In the genomic region with DNA sequence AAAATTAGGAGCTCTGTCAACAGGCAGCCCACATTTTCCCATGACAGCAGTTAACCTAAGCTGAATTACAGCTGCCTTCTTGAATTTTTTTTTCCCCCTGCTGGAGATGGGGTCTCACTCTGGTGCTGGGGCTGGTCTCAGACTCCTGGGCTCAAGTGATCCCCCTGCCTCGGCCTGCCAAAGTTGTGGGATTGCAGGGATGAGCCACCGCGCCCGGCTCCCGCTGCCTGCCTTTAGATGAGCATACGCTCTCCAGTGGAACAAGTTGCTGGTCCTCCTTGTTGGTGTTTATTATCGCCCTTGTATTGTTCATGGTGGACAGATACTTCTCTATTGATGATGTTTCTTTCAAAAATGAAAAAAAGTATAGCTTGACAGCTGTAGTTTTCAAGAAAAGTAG, we compare ENCODE assay signal across 17 cellular contexts.
"Had no signal": no experiment of that assay in that cellular context is flagged by ENCODE, and none has a peak within 500 bp of the region (broad histone marks: within the 10 kb centered on the region; RNA-seq: fewer than 3 reads in every experiment).

No MANE protein-coding gene starts in this region.

- H3K4me3 ChIP-seq: ascending aorta, dorsolateral prefrontal cortex, esophagus muscularis mucosa, hepatocyte, left lung, mucosa of descending colon, pancreas, sigmoid colon, thyroid gland had no signal

- H3K27ac Mint-ChIP-seq: activated CD4-positive, alpha-beta T cell treated with anti-CD3 and anti-CD28 coated beads, Interleukin-2, amount 10 ng/mL, durations not matched to agents 24 days and 14 days; activated naive CD8-positive, alpha-beta T cell treated with anti-CD3 and anti-CD28 coated beads, Interleukin-2, amount 50 U/mL, for 24 hours had no signal

- H3K36me3 ChIP-seq: esophagus muscularis mucosa, pancreas, sigmoid colon, thyroid gland had no signal

- DNase-seq: activated CD4-positive, alpha-beta T cell treated with anti-CD3 and anti-CD28 coated beads, Interleukin-2, amount 10 ng/mL, durations not matched to agents 24 days and 14 days; activated CD8-positive, alpha-beta memory T cell treated with anti-CD3 and anti-CD28 coated beads, Interleukin-2, amount 50 U/mL, for 4 hours; activated CD8-positive, alpha-beta T cell treated with anti-CD3 and anti-CD28 coated beads, Interleukin-2, amount 10 ng/mL, durations not matched to agents 7 days and 5 days; activated naive CD4-positive, alpha-beta T cell; activated naive CD8-positive, alpha-beta T cell treated with anti-CD3 and anti-CD28 coated beads, Interleukin-2, amount 50 U/mL, for 24 hours; dorsolateral prefrontal cortex; kidney; left lung; mucosa of descending colon; pancreas; sigmoid colon; stimulated activated CD4-positive, alpha-beta T cell treated with anti-CD3 and anti-CD28 coated beads, Interleukin-1b, Interleukin-23, amount 100 ng/mL, for 48 hours; T-helper 2 cell; thyroid gland had no signal

- H3K27me3 ChIP-seq: ascending aorta, dorsolateral prefrontal cortex, esophagus muscularis mucosa, hepatocyte, left lung, pancreas, sigmoid colon, thyroid gland had no signal

- H3K9me3 ChIP-seq: ascending aorta, esophagus muscularis mucosa, left lung, mucosa of descending colon, pancreas, sigmoid colon, thyroid gland had no signal

- ATAC-seq: activated CD8-positive, alpha-beta T cell treated with anti-CD3 and anti-CD28 coated beads, Interleukin-2, amount 10 ng/mL, durations not matched to agents 7 days and 5 days; activated naive CD8-positive, alpha-beta T cell treated with anti-CD3 and anti-CD28 coated beads, Interleukin-2, amount 50 U/mL, for 24 hours; left lung; pancreas had no signal

- H3K4me3 Mint-ChIP-seq: activated CD4-positive, alpha-beta T cell treated with anti-CD3 and anti-CD28 coated beads, Interleukin-2, amount 10 ng/mL, durations not matched to agents 24 days and 14 days; activated CD8-positive, alpha-beta T cell treated with anti-CD3 and anti-CD28 coated beads, Interleukin-2, amount 10 ng/mL, durations not matched to agents 7 days and 5 days; activated naive CD8-positive, alpha-beta T cell treated with anti-CD3 and anti-CD28 coated beads, Interleukin-2, amount 50 U/mL, for 24 hours had no signal

- H3K9me3 Mint-ChIP-seq: activated CD4-positive, alpha-beta T cell treated with anti-CD3 and anti-CD28 coated beads, Interleukin-2, amount 10 ng/mL, durations not matched to agents 24 days and 14 days; activated naive CD8-positive, alpha-beta T cell treated with anti-CD3 and anti-CD28 coated beads, Interleukin-2, amount 50 U/mL, for 24 hours had no signal

- H3K27me3 Mint-ChIP-seq: activated CD4-positive, alpha-beta T cell treated with anti-CD3 and anti-CD28 coated beads, Interleukin-2, amount 10 ng/mL, durations not matched to agents 24 days and 14 days; activated naive CD8-positive, alpha-beta T cell treated with anti-CD3 and anti-CD28 coated beads, Interleukin-2, amount 50 U/mL, for 24 hours had no signal

- H3K27ac ChIP-seq: ascending aorta, esophagus muscularis mucosa, hepatocyte, left lung, pancreas, sigmoid colon, thyroid gland had no signal
